Comparison of ENCODE assay signal across 9 cellular contexts in genomic region chr2:232325324-232326273, GRCh38. TPM values are rescaled to one million over a fixed set of nuclear protein-coding genes. Genes with fewer than 3 reads are reported as not detected.
DNase-seq lines count a peak whose midpoint lies in the region; ATAC-seq, FAIRE-seq and TF ChIP-seq lines count a peak whose summit lies in the region.
"Had no signal": no experiment of that assay in that cellular context is flagged by ENCODE, and none has a peak within 500 bp of the region (broad histone marks: within the 10 kb centered on the region; RNA-seq: fewer than 3 reads in every experiment).

No MANE protein-coding gene starts in this region.

- no peak overlapping the region for H3K4me3 ChIP-seq in esophagus squamous epithelium
- H3K4me3 ChIP-seq in neural progenitor cell, result no peak overlapping the region

- ATAC-seq in activated CD8-positive, alpha-beta T cell treated with anti-CD3 and anti-CD28 coated beads, Interleukin-2, amount 10 ng/mL, durations not matched to agents 7 days and 5 days, result peak; percentile 38

- no peaks in the 10 kb centered on the region for H3K9me3 ChIP-seq in esophagus squamous epithelium
- H3K9me3 ChIP-seq in neural progenitor cell (ENCODE audit: low read depth), result no peaks in the 10 kb centered on the region

- no peak overlapping the region for H3K9ac ChIP-seq in neural progenitor cell

- H3K36me3 ChIP-seq in esophagus squamous epithelium, result peaks cover 0 to 11% (median 0%) of the 10 kb centered on the region in 3 donors
- H3K36me3 ChIP-seq in neural progenitor cell, result no peaks in the 10 kb centered on the region

- H2AFZ ChIP-seq in neural progenitor cell (replicated peaks), result no peak overlapping the region

- peaks cover 17 to 47% (median 23%) of the 10 kb centered on the region in 3 donors for H3K4me1 ChIP-seq in esophagus squamous epithelium
- no peaks in the 10 kb centered on the region for H3K4me1 ChIP-seq in neural progenitor cell

- H3K27me3 Mint-ChIP-seq in activated CD8-positive, alpha-beta T cell treated with anti-CD3 and anti-CD28 coated beads, Interleukin-2, amount 10 ng/mL, durations not matched to agents 7 days and 5 days (ENCODE audit: low read depth), result no peaks in the 10 kb centered on the region
- peaks cover 5% of the 10 kb centered on the region for H3K27me3 Mint-ChIP-seq in neural progenitor cell (ENCODE audit: insufficient read depth, low read depth)
- H3K27me3 Mint-ChIP-seq: IgD-negative memory B cell had no signal

- TF ChIP-seq POLR2A in esophagus squamous epithelium (IDR thresholded peaks at IDR 0.05), result no peak

- H3K27ac Mint-ChIP-seq in activated CD8-positive, alpha-beta T cell treated with anti-CD3 and anti-CD28 coated beads, Interleukin-2, amount 10 ng/mL, durations not matched to agents 7 days and 5 days, result no peak overlapping the region
- no peak overlapping the region for H3K27ac Mint-ChIP-seq in neural progenitor cell
- H3K27ac Mint-ChIP-seq: IgD-negative memory B cell had no signal

- no peak overlapping the region for H3K4me2 ChIP-seq in neural progenitor cell

- H3K27me3 ChIP-seq in esophagus squamous epithelium (no peaks in the 10 kb centered on the region), neural progenitor cell (no peaks in the 10 kb centered on the region)

- POLR2A ChIA-PET in activated CD8-positive, alpha-beta T cell treated with anti-CD3 and anti-CD28 coated beads, Interleukin-2, amount 10 ng/mL, durations not matched to agents 7 days and 5 days (lab: Charles Lee), result interaction anchor here (1.5 to 3.4 kb wide), 2 partner anchors 10 to 15 kb away, joined by 4 to 9 read pairs; no protein-coding TSS in a partner anchor
- POLR2A ChIA-PET in HEK293T (lab: Yijun Ruan, JAX), result no interaction called here

- intact Hi-C loops in esophagus squamous epithelium (cut with DNase I), result loop anchor here (5.0 kb wide), 1 partner anchor 418 kb away; no protein-coding TSS in a partner anchor

- FAIRE-seq in D721Med (lab: Jason Lieb, UNC), result no peak

- H3K9me3 Mint-ChIP-seq in activated CD8-positive, alpha-beta T cell treated with anti-CD3 and anti-CD28 coated beads, Interleukin-2, amount 10 ng/mL, durations not matched to agents 7 days and 5 days (ENCODE audit: insufficient read depth), result no peaks in the 10 kb centered on the region
- H3K9me3 Mint-ChIP-seq in neural progenitor cell, result no peaks in the 10 kb centered on the region
- H3K9me3 Mint-ChIP-seq: IgD-negative memory B cell had no signal

- H3K36me3 Mint-ChIP-seq in activated CD8-positive, alpha-beta T cell treated with anti-CD3 and anti-CD28 coated beads, Interleukin-2, amount 10 ng/mL, durations not matched to agents 7 days and 5 days (ENCODE audit: low read depth), result no peaks in the 10 kb centered on the region
- H3K36me3 Mint-ChIP-seq in neural progenitor cell, result no peaks in the 10 kb centered on the region
- H3K36me3 Mint-ChIP-seq: IgD-negative memory B cell had no signal

- 33 to 67% methylated on average over 1 to 6 of the region's 24 CpGs for WGBS in esophagus squamous epithelium, 2 donors

- no peaks in the 10 kb centered on the region for H3F3A ChIP-seq in neural progenitor cell (ENCODE audit: low read depth)

- H4K20me1 ChIP-seq in neural progenitor cell (ENCODE audit: low read depth), result peaks cover 20% of the 10 kb centered on the region

- H3K27ac ChIP-seq in esophagus squamous epithelium, result no peak overlapping the region
- H3K27ac ChIP-seq in neural progenitor cell, result no peak overlapping the region

- peak; percentile 49 for TF ChIP-seq CTCF in D721Med (IDR thresholded peaks at IDR 0.05; ENCODE audit: insufficient read depth, missing control alignments)
- peak; percentile 48 to 75 (median 70) for TF ChIP-seq CTCF in esophagus squamous epithelium (IDR thresholded peaks at IDR 0.05)
- TF ChIP-seq CTCF in neural progenitor cell (IDR thresholded peaks at IDR 0.05), result peak; percentile 61

- DNase-seq in D721Med (ENCODE audit: insufficient read length, low spot score) (no peak), HT-29 (ENCODE audit: low spot score) (peak; percentile 55), esophagus squamous epithelium (lab: John Stamatoyannopoulos, UW) (no peak), neural progenitor cell (ENCODE audit: low spot score) (peak; percentile 62), GM19240 (ENCODE audit: insufficient read length, low spot score) (no peak), HEK293T (ENCODE audit: extremely low spot score) (no peak), NCI-H774 (lab: John Stamatoyannopoulos, UW) (no peak)
- peak; percentile 75 for DNase-seq in activated CD8-positive, alpha-beta T cell treated with anti-CD3 and anti-CD28 coated beads, Interleukin-2, amount 10 ng/mL, durations not matched to agents 7 days and 5 days

- H3K4me3 Mint-ChIP-seq in activated CD8-positive, alpha-beta T cell treated with anti-CD3 and anti-CD28 coated beads, Interleukin-2, amount 10 ng/mL, durations not matched to agents 7 days and 5 days, result no peak overlapping the region
- H3K4me3 Mint-ChIP-seq in neural progenitor cell, result no peak overlapping the region
- H3K4me3 Mint-ChIP-seq: IgD-negative memory B cell had no signal

- peaks cover 53% of the 10 kb centered on the region for H3K4me1 Mint-ChIP-seq in activated CD8-positive, alpha-beta T cell treated with anti-CD3 and anti-CD28 coated beads, Interleukin-2, amount 10 ng/mL, durations not matched to agents 7 days and 5 days (ENCODE audit: low read depth)
- H3K4me1 Mint-ChIP-seq in neural progenitor cell, result peaks cover 17% of the 10 kb centered on the region

- H3K79me2 ChIP-seq in neural progenitor cell (ENCODE audit: low read depth), result no peaks in the 10 kb centered on the region

- CTCF ChIA-PET in activated CD8-positive, alpha-beta T cell treated with anti-CD3 and anti-CD28 coated beads, Interleukin-2, amount 10 ng/mL, durations not matched to agents 7 days and 5 days (lab: Charles Lee), result interaction anchor here (0.8 to 10.0 kb wide), 20 partner anchors 9 to 470 kb away, joined by 3 to 99 read pairs (median 6); partner anchors contain the start of gene NPPC
- CTCF ChIA-PET in HEK293T (lab: Yijun Ruan, JAX), result interaction anchor here (0.6 to 1.9 kb wide), 6 partner anchors 85 to 530 kb away, joined by 3 to 9 read pairs (median 3); no protein-coding TSS in a partner anchor

TF ChIP-seq in HEK293T, 16 proteins besides CTCF, POLR2A, EP300 and RAD21:
- no peak for TF ChIP-seq ARNT (IDR thresholded peaks at IDR 0.05)
- no peak for TF ChIP-seq SP1 (IDR thresholded peaks at IDR 0.05)
- no peak for TF ChIP-seq BHLHE40 (IDR thresholded peaks at IDR 0.05; ENCODE audit: borderline replicate concordance)
- no peak for TF ChIP-seq FOXK2 (IDR thresholded peaks at IDR 0.05)

RNA-seq across cellular contexts. Expression of gene ALPP, which starts 53.0 kb away (rescaled TPM):
- total RNA-seq in HT-29 (2014; rRNA removed; shearing (Covaris generic)), result 0.29 and 1.1 TPM in 2 replicates
- total RNA-seq in activated CD8-positive, alpha-beta T cell treated with anti-CD3 and anti-CD28 coated beads, Interleukin-2, amount 10 ng/mL, durations not matched to agents 7 days and 5 days, result not detected
- not detected for total RNA-seq in esophagus squamous epithelium
- not detected in 2 replicates for total RNA-seq in neural progenitor cell (ENCODE audit: low replicate concordance)

Comparison
In these comparisons a context has a peak if more than half of its experiments do, and no peak if none do; other contexts are left out.
1. DNase-seq: peak in HT-29 (single experiment), activated CD8-positive, alpha-beta T cell treated with anti-CD3 and anti-CD28 coated beads, Interleukin-2, amount 10 ng/mL, durations not matched to agents 7 days and 5 days (single experiment) and neural progenitor cell (single experiment); none in D721Med (single experiment), esophagus squamous epithelium (single experiment), GM19240 (single experiment), HEK293T (single experiment) and NCI-H774 (single experiment).
2. Peak in every context shown above with its lines, with median percentiles within 50 percentile points of each other: CTCF ChIP-seq.